In genomic region chr2:96737831-96738230, GRCh38 we compare ENCODE assay signal across 15 cellular contexts. TPM values are rescaled to one million over a fixed set of nuclear protein-coding genes. Genes with fewer than 3 reads are reported as not detected.
DNase-seq lines count a peak whose midpoint lies in the region; ATAC-seq and TF ChIP-seq lines count a peak whose summit lies in the region.
"Had no signal": no experiment of that assay in that cellular context is flagged by ENCODE, and none has a peak within 500 bp of the region (broad histone marks: within the 10 kb centered on the region; RNA-seq: fewer than 3 reads in every experiment).

No MANE protein-coding gene starts in this region.

- no peaks in the 10 kb centered on the region for H3K9me3 ChIP-seq in OCI-LY1 (ENCODE audit: low read length)
- no peaks in the 10 kb centered on the region for H3K9me3 ChIP-seq in lower lobe of right lung

- H3K27me3 ChIP-seq in OCI-LY1 (ENCODE audit: insufficient read depth, low read length) = no peaks in the 10 kb centered on the region
- H3K27me3 ChIP-seq in lower lobe of right lung (ENCODE audit: low read depth) = no peaks in the 10 kb centered on the region
- H3K27me3 ChIP-seq: dorsolateral prefrontal cortex had no signal

- peaks cover 39% of the 10 kb centered on the region for H3K4me1 Mint-ChIP-seq in activated CD4-positive, alpha-beta T cell treated with anti-CD3 and anti-CD28 coated beads for 36 hours
- H3K4me1 Mint-ChIP-seq in nephron progenitor cell = peaks cover 41% of the 10 kb centered on the region

- peaks cover 5% of the 10 kb centered on the region; the same call in 1 of the 2 replicates for H3K79me2 ChIP-seq in OCI-LY1 (ENCODE audit: insufficient read depth, low read length)

- H3K27ac Mint-ChIP-seq in activated CD4-positive, alpha-beta T cell treated with anti-CD3 and anti-CD28 coated beads for 36 hours = peak overlapping the region; percentile 8
- H3K27ac Mint-ChIP-seq in nephron progenitor cell = no peak overlapping the region

- no peak overlapping the region for H2AFZ ChIP-seq in OCI-LY1 (ENCODE audit: low read length)
- H2AFZ ChIP-seq: parathyroid adenoma had no signal

- peak overlapping the region; percentile 19 for H3K27ac ChIP-seq in OCI-LY1 (ENCODE audit: low read depth, low read length, poor library complexity, severe bottlenecking)
- H3K27ac ChIP-seq in lower lobe of right lung = no peak overlapping the region
- H3K27ac ChIP-seq: dorsolateral prefrontal cortex, parathyroid adenoma, VCaP had no signal

- CTCF ChIA-PET in activated CD4-positive, alpha-beta T cell treated with anti-CD3 and anti-CD28 coated beads for 36 hours (lab: Charles Lee) = interaction anchor here (1.7 kb wide), 1 partner anchor 24 kb away, joined by 9 read pairs; the partner anchor contains the start of gene CNNM4

- no peaks in the 10 kb centered on the region for H3K9me2 ChIP-seq in OCI-LY1 (ENCODE audit: low read depth, low read length)

- no peak for ATAC-seq in activated CD4-positive, alpha-beta T cell treated with anti-CD3 and anti-CD28 coated beads for 36 hours
- no peak for ATAC-seq in lower lobe of right lung
- no peak for ATAC-seq in GM19452 (IDR thresholded peaks at IDR 0.05; ENCODE audit: unreplicated experiment)

- no peak for TF ChIP-seq CTCF in OCI-LY1 (IDR thresholded peaks at IDR 0.05; ENCODE audit: low read length)
- no peak for TF ChIP-seq CTCF in nephron progenitor cell (IDR thresholded peaks at IDR 0.05)
- TF ChIP-seq CTCF in lower lobe of right lung (IDR thresholded peaks at IDR 0.05) = no peak

- peaks cover 49% of the 10 kb centered on the region for H3K36me3 ChIP-seq in OCI-LY1 (ENCODE audit: insufficient read depth, low read length)
- H3K36me3 ChIP-seq in lower lobe of right lung = peaks cover 43% of the 10 kb centered on the region

- H4K20me1 ChIP-seq in OCI-LY1 (ENCODE audit: insufficient read depth, low read length) = no peaks in the 10 kb centered on the region

- no peak overlapping the region for H3K4me3 Mint-ChIP-seq in activated CD4-positive, alpha-beta T cell treated with anti-CD3 and anti-CD28 coated beads for 36 hours
- peak overlapping the region; percentile 50 for H3K4me3 Mint-ChIP-seq in nephron progenitor cell

- intact Hi-C loops in activated CD4-positive, alpha-beta T cell treated with anti-CD3 and anti-CD28 coated beads for 36 hours (cut with DNase I, micrococcal nuclease) = no loop called here
- intact Hi-C loops in lower lobe of right lung (cut with DNase I) = no loop called here

- H3K4me1 ChIP-seq in OCI-LY1 (ENCODE audit: insufficient read depth, low read length, severe bottlenecking) (peaks cover 26% of the 10 kb centered on the region), lower lobe of right lung (peaks cover 44% of the 10 kb centered on the region)

- DNase-seq in activated CD4-positive, alpha-beta T cell treated with anti-CD3 and anti-CD28 coated beads for 36 hours = no peak
- no peak for DNase-seq in activated CD4-positive, alpha-beta T cell treated with anti-CD3 and anti-CD28 coated beads, Interleukin-2, amount 50 U/mL, for 1 hour
- DNase-seq in central memory CD4-positive, alpha-beta T cell = peak; percentile 67
- no peak for DNase-seq in nephron progenitor cell
- no peak for DNase-seq in lower lobe of right lung
- DNase-seq in T1000 (lab: John Stamatoyannopoulos, UW) = no peak
- DNase-seq: mesendoderm, NCI-H1694, NCI-H526 treated with DMSO at 0.1 percent for 48 hours, SHP77 treated with DMSO at 0.1 percent for 48 hours had no signal

- H3K36me3 Mint-ChIP-seq in activated CD4-positive, alpha-beta T cell treated with anti-CD3 and anti-CD28 coated beads for 36 hours (ENCODE audit: low read depth) = peaks cover 23% of the 10 kb centered on the region
- peaks cover 40% of the 10 kb centered on the region for H3K36me3 Mint-ChIP-seq in nephron progenitor cell (ENCODE audit: low read depth)

- H3F3A ChIP-seq in OCI-LY1 (ENCODE audit: insufficient read depth, low read length) = no peaks in the 10 kb centered on the region

- H3K4me3 ChIP-seq in OCI-LY1 (ENCODE audit: low read depth, low read length, poor library complexity, severe bottlenecking) = peak overlapping the region; percentile 20
- H3K4me3 ChIP-seq in lower lobe of right lung = no peak overlapping the region

- peak overlapping the region; percentile 48 for H3K4me2 ChIP-seq in OCI-LY1 (ENCODE audit: low read length)

- H3K9me3 Mint-ChIP-seq in activated CD4-positive, alpha-beta T cell treated with anti-CD3 and anti-CD28 coated beads for 36 hours (ENCODE audit: low read depth) = no peaks in the 10 kb centered on the region
- H3K9me3 Mint-ChIP-seq in nephron progenitor cell = no peaks in the 10 kb centered on the region

- POLR2A ChIA-PET in activated CD4-positive, alpha-beta T cell treated with anti-CD3 and anti-CD28 coated beads for 36 hours (lab: Charles Lee) = no interaction called here

- no peaks in the 10 kb centered on the region for H3K27me3 Mint-ChIP-seq in activated CD4-positive, alpha-beta T cell treated with anti-CD3 and anti-CD28 coated beads for 36 hours
- no peaks in the 10 kb centered on the region for H3K27me3 Mint-ChIP-seq in nephron progenitor cell (ENCODE audit: low read depth, poor library complexity)

- no peak overlapping the region for H3K9ac ChIP-seq in OCI-LY1 (ENCODE audit: low read length)
- H3K9ac ChIP-seq: parathyroid adenoma had no signal

RNA-seq across cellular contexts. Expression of gene LMAN2L, which starts 2.0 kb away (rescaled TPM):
- 1 to 10 TPM; 4.8 to 5.7 TPM for total RNA-seq in activated CD4-positive, alpha-beta T cell treated with anti-CD3 and anti-CD28 coated beads for 36 hours
- 20.9 TPM for total RNA-seq in lower lobe of right lung

RNA-seq across cellular contexts. Expression of gene CNNM4, which starts 22.9 kb away (rescaled TPM):
- 10 to 100 TPM in 1 of 2 experiments, 1 to 10 TPM in 1; 7.1 to 11.3 TPM for total RNA-seq in activated CD4-positive, alpha-beta T cell treated with anti-CD3 and anti-CD28 coated beads for 36 hours
- 15.7 TPM for total RNA-seq in lower lobe of right lung
